Comparison of ENCODE assay signal across 18 cellular contexts in genomic region chr17:50457621-50458020, GRCh38. TPM values are rescaled to one million over a fixed set of nuclear protein-coding genes. Genes with fewer than 3 reads are reported as not detected.
A peak's percentile ranks its signal among the peaks of the same experiment; 100 is the strongest.
DNase-seq lines count a peak whose midpoint lies in the region; ATAC-seq and TF ChIP-seq lines count a peak whose summit lies in the region.
"Had no signal": no experiment of that assay in that cellular context is flagged by ENCODE, and none has a peak within 500 bp of the region (broad histone marks: within the 10 kb centered on the region; RNA-seq: fewer than 3 reads in every experiment).

No MANE protein-coding gene starts in this region.

- TF ChIP-seq CTCF in HEK293 (tag by site-specific recombination; IDR thresholded peaks at IDR 0.05) (no peak), PC-3 (conservative IDR thresholded peaks at IDR 0.05; ENCODE audit: low read depth, low read length) (no peak), epithelial cell of esophagus (IDR thresholded peaks at IDR 0.05; ENCODE audit: insufficient read depth, low read depth, low read length, missing control alignments) (no peak)
- TF ChIP-seq CTCF in activated CD8-positive, alpha-beta T cell treated with anti-CD3 and anti-CD28 coated beads for 36 hours (IDR thresholded peaks at IDR 0.05), result no peak

- no peaks in the 10 kb centered on the region for H3K4me1 Mint-ChIP-seq in activated CD8-positive, alpha-beta T cell treated with anti-CD3 and anti-CD28 coated beads for 36 hours (ENCODE audit: low read depth)

- CTCF ChIA-PET in HEK293 (lab: Yijun Ruan, JAX) (interaction anchor here (0.6 to 5.1 kb wide), 5 partner anchors 21 to 95 kb away, joined by 3 to 29 read pairs (median 3); partner anchors contain the start of genes LRRC59 and RSAD1), PC-3 (lab: Charles Lee) (interaction anchor here (1.0 to 1.5 kb wide), 2 partner anchors 60 to 66 kb away, joined by 3 to 4 read pairs; no protein-coding TSS in a partner anchor)
- CTCF ChIA-PET in activated CD8-positive, alpha-beta T cell treated with anti-CD3 and anti-CD28 coated beads for 36 hours (lab: Charles Lee), result interaction anchor here (0.8 to 1.4 kb wide), 2 partner anchors 60 to 95 kb away, joined by 3 read pairs; no protein-coding TSS in a partner anchor

- H3K36me3 ChIP-seq in HEK293 (ENCODE audit: control insufficient read depth in 2 of 2, insufficient read depth in 1 of 2, low read length in 2 of 2) (peaks cover 0 to 21% of the 10 kb centered on the region in 2 experiments; a peak in 1 of 3 replicates), PC-3 (ENCODE audit: low read depth, low read length) (no peaks in the 10 kb centered on the region; the same call in 1 of the 2 replicates)

- POLR2A ChIA-PET in HEK293 (lab: Yijun Ruan, JAX) (interaction anchor here (1.0 kb wide), 1 partner anchor 14 kb away, joined by 5 read pairs; no protein-coding TSS in a partner anchor), PC-3 (lab: Charles Lee; ENCODE audit: unreplicated experiment) (no interaction called here)
- POLR2A ChIA-PET in activated CD8-positive, alpha-beta T cell treated with anti-CD3 and anti-CD28 coated beads for 36 hours (lab: Charles Lee), result no interaction called here

- H3K27ac ChIP-seq in HEK293 (ENCODE audit: extremely low read depth, low read depth, low read length) (no peak overlapping the region), PC-3 (ENCODE audit: low read length) (peak overlapping the region; percentile 65; the same call in 1 of the 2 replicates)

- no peak for DNase-seq in PC-3
- DNase-seq in epithelial cell of esophagus (ENCODE audit: low read depth), result peak; percentile 17
- DNase-seq in activated CD8-positive, alpha-beta T cell treated with anti-CD3 and anti-CD28 coated beads for 36 hours, result no peak
- DNase-seq: C1 segment of cervical spinal cord; Caco-2; CD4-positive, alpha-beta memory T cell; DMS153; DND-41; GDM1; H7; HCEC 1CT had no signal

- intact Hi-C loops in PC-3 (cut with micrococcal nuclease), result loop anchor here (5.0 kb wide), 1 partner anchor 35 kb away; no protein-coding TSS in a partner anchor
- intact Hi-C loops in activated CD8-positive, alpha-beta T cell treated with anti-CD3 and anti-CD28 coated beads for 36 hours (cut with micrococcal nuclease), result no loop called here

- no peaks in the 10 kb centered on the region for H3K9me2 ChIP-seq in PC-3 (replicated peaks; ENCODE audit: low read length)

- H3K9ac ChIP-seq in PC-3 (ENCODE audit: low read length), result no peak overlapping the region

- no peaks in the 10 kb centered on the region for H4K20me1 ChIP-seq in PC-3 (ENCODE audit: low read length)

- H3K4me3 ChIP-seq in HEK293 (ENCODE audit: low read depth, low read length), result no peak overlapping the region
- no peak overlapping the region for H3K4me3 ChIP-seq in PC-3 (ENCODE audit: low read length)
- H3K4me3 ChIP-seq in epithelial cell of esophagus (ENCODE audit: low read length), result no peak overlapping the region
- H3K4me3 ChIP-seq: GM12878 had no signal

- H3K36me3 Mint-ChIP-seq in activated CD8-positive, alpha-beta T cell treated with anti-CD3 and anti-CD28 coated beads for 36 hours (ENCODE audit: low read depth), result no peaks in the 10 kb centered on the region

- H3K9me3 ChIP-seq in HEK293 (ENCODE audit: control insufficient read depth, insufficient read depth, low read depth, low read length) (no peaks in the 10 kb centered on the region), PC-3 (ENCODE audit: low read length) (no peaks in the 10 kb centered on the region)
- H3K9me3 ChIP-seq: Caco-2 had no signal

- no peak overlapping the region for H3K4me3 Mint-ChIP-seq in activated CD8-positive, alpha-beta T cell treated with anti-CD3 and anti-CD28 coated beads for 36 hours
- H3K4me3 Mint-ChIP-seq: CD4-positive, alpha-beta memory T cell had no signal

- peak overlapping the region; percentile 49; the same call in 1 of the 2 replicates for H3K4me2 ChIP-seq in PC-3 (ENCODE audit: low read length)

- H3K27me3 Mint-ChIP-seq in activated CD8-positive, alpha-beta T cell treated with anti-CD3 and anti-CD28 coated beads for 36 hours, result no peaks in the 10 kb centered on the region
- H3K27me3 Mint-ChIP-seq: CD4-positive, alpha-beta memory T cell had no signal

- H3F3A ChIP-seq in PC-3 (ENCODE audit: low read length, unreplicated experiment), result no peaks in the 10 kb centered on the region

- ATAC-seq in PC-3 (no peak), GM19035 (IDR thresholded peaks at IDR 0.05; ENCODE audit: unreplicated experiment) (no peak), GM18519 (IDR thresholded peaks at IDR 0.05; ENCODE audit: low FRiP score, unreplicated experiment) (no peak)
- ATAC-seq in activated CD8-positive, alpha-beta T cell treated with anti-CD3 and anti-CD28 coated beads for 36 hours, result no peak
- ATAC-seq: GM12878 had no signal

- no peak overlapping the region for H2AFZ ChIP-seq in PC-3 (ENCODE audit: low read length)

- no peaks in the 10 kb centered on the region for H3K9me3 Mint-ChIP-seq in activated CD8-positive, alpha-beta T cell treated with anti-CD3 and anti-CD28 coated beads for 36 hours
- H3K9me3 Mint-ChIP-seq: CD4-positive, alpha-beta memory T cell had no signal

- H3K4me1 ChIP-seq in HEK293 (ENCODE audit: control insufficient read depth, insufficient read depth, low read length) (peaks cover 17% of the 10 kb centered on the region), PC-3 (ENCODE audit: insufficient read depth, low read length) (peaks cover 42% of the 10 kb centered on the region)

- no peak overlapping the region for H3K27ac Mint-ChIP-seq in activated CD8-positive, alpha-beta T cell treated with anti-CD3 and anti-CD28 coated beads for 36 hours

- H3K27me3 ChIP-seq in PC-3 (ENCODE audit: low read length), result no peaks in the 10 kb centered on the region

- H3K79me2 ChIP-seq in PC-3 (ENCODE audit: low read length), result peaks cover 11% of the 10 kb centered on the region; the same call in 1 of the 2 replicates

- BruUV-seq in PC-3 (replicated peaks; lab: Mats Ljungman, UMichigan), result no TSS peak

TF ChIP-seq in HEK293, 187 proteins besides CTCF, POLR2A, EP300 and RAD21:
- TF ChIP-seq HOXD13 (CRISPR knock-in tag; IDR thresholded peaks at IDR 0.05; ENCODE audit: borderline replicate concordance) (no peak), ZNF157 (tag by site-specific recombination; IDR thresholded peaks at IDR 0.05) (no peak), ZBTB20 (tag by site-specific recombination; IDR thresholded peaks at IDR 0.05) (0 out of 2 replicates have a peak, but pooled peaks have one; percentile 35)

RNA-seq across cellular contexts. Expression of gene CHAD, which starts 11.1 kb away (rescaled TPM):
- total RNA-seq in PC-3 (2014; rRNA removed), result not detected in 2 replicates
- not detected for total RNA-seq in activated CD8-positive, alpha-beta T cell treated with anti-CD3 and anti-CD28 coated beads for 36 hours
- total RNA-seq: A172; A673; Caco-2; CD4-positive, alpha-beta memory T cell; GM12878; H1; H7 had no signal

RNA-seq across cellular contexts. Expression of gene RSAD1, which starts 21.0 kb away (rescaled TPM):
- total RNA-seq in PC-3 (2014; rRNA removed), result 37.7 and 46.7 TPM in 2 replicates
- total RNA-seq in activated CD8-positive, alpha-beta T cell treated with anti-CD3 and anti-CD28 coated beads for 36 hours, result 10 to 100 TPM; 39.2 to 40.7 TPM

RNA-seq across cellular contexts. Expression of gene ACSF2, which starts 31.6 kb away (rescaled TPM):
- total RNA-seq in PC-3 (2014; rRNA removed), result 69.3 and 72.7 TPM in 2 replicates
- 10 to 100 TPM; 14.5 to 17.5 TPM for total RNA-seq in activated CD8-positive, alpha-beta T cell treated with anti-CD3 and anti-CD28 coated beads for 36 hours

RNA-seq across cellular contexts. Expression of gene MYCBPAP, which starts 50.6 kb away (rescaled TPM):
- total RNA-seq in PC-3 (2014; rRNA removed), result 0.29 and 1.9 TPM in 2 replicates
- total RNA-seq in activated CD8-positive, alpha-beta T cell treated with anti-CD3 and anti-CD28 coated beads for 36 hours, result 1 to 10 TPM; 6.7 to 6.9 TPM
- total RNA-seq: A172 had no signal
